In the genomic region with DNA sequence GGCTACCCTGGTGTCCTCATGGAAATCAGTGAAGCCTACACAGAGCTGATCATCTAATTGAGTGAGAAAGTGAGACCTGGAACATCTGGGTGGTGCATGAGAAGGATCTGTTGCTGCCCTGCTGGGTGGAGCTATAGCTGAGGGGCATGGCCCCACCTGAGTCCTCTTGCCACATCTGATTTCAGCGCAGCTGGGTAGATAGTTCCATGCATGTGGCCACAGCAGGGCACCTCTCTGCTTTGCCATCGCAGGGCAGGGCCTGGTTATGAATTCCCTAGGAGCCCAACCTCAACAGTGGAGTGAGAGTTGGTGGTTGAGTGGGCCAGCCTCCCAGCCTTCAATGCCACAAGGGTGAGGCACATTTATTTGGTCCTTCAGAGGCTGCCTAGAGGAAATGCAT, we compare ENCODE assay signal across 8 cellular contexts.
"Had no signal": no experiment of that assay in that cellular context is flagged by ENCODE, and none has a peak within 500 bp of the region (broad histone marks: within the 10 kb centered on the region; RNA-seq: fewer than 3 reads in every experiment).

No MANE protein-coding gene starts in this region.

- H2AFZ ChIP-seq: GM23338 had no signal

- DNase-seq: H7, KBM-7 had no signal

- H3K27ac ChIP-seq: HL-60, KMS-11 had no signal

- ATAC-seq: GM23338, HCT116, HepG2 had no signal

- H3K36me3 ChIP-seq: HAP-1 had no signal

- H3K4me2 ChIP-seq: GM23338, KMS-11 had no signal

- H3K9me3 ChIP-seq: HAP-1 had no signal

- FAIRE-seq: HepG2 had no signal

- H3K4me1 ChIP-seq: HAP-1 had no signal

- H3K4me3 ChIP-seq: GM23338, HAP-1 had no signal

- H3K9ac ChIP-seq: KMS-11 had no signal
